20 cellular contexts compared by ENCODE assay signal in the genomic region with DNA sequence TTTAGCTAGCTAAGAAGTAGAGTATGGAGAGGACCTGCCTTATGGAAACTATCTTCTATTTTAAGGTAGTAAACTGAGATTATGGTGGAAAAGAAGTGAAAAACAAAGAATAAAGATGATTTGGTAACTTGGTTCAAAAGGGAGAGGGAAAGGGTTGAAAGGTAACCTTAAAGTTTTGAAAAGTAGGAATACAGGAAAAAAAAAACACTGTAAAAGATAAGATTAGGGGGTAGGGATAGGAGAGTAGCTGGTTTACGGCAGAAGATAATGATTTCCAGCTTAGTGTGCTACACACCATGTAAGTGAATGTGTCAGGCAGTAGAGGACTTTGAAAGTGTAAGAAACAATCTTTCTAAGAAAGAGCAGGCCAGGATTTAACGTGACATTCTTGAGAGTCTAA. TPM values are rescaled to one million over a fixed set of nuclear protein-coding genes. Genes with fewer than 3 reads are reported as not detected.
DNase-seq lines count a peak whose midpoint lies in the region; ATAC-seq and TF ChIP-seq lines count a peak whose summit lies in the region.
"Had no signal": no experiment of that assay in that cellular context is flagged by ENCODE, and none has a peak within 500 bp of the region (broad histone marks: within the 10 kb centered on the region; RNA-seq: fewer than 3 reads in every experiment).

No MANE protein-coding gene starts in this region.

- DNase-seq in CD8-positive, alpha-beta memory T cell, result no peak
- DNase-seq in HuH-7 (ENCODE audit: low spot score) (peak; percentile 18), erythroblast (lab: John Stamatoyannopoulos, UW) (peak; percentile 14 to 24), left ventricle myocardium inferior (no peak)
- DNase-seq: ACHN, Caco-2, DMS153, GDM1, NCI-H1105, NCI-H1694, NCI-H2081 treated with DMSO at 0.1 percent for 48 hours, NCI-H226, NCI-H524, PC-9 had no signal

- peak overlapping the region in 2 of 8 donors; percentile 34 to 75 for H3K27ac Mint-ChIP-seq in CD8-positive, alpha-beta memory T cell

- intact Hi-C loops in left ventricle myocardium inferior (cut with micrococcal nuclease), result loop anchor here (5.0 kb wide), 1 partner anchor 314 kb away; no protein-coding TSS in a partner anchor

- H3K36me3 ChIP-seq in CD8-positive, alpha-beta memory T cell (ENCODE audit: insufficient read depth, low read length), result no peaks in the 10 kb centered on the region
- H3K36me3 ChIP-seq in parathyroid adenoma (ENCODE audit: control insufficient read depth, insufficient read depth, low read length) (no peaks in the 10 kb centered on the region), left ventricle myocardium inferior (peaks cover 15% of the 10 kb centered on the region)

- H3K4me2 ChIP-seq in parathyroid adenoma (ENCODE audit: low read length), result no peak overlapping the region
- H3K4me2 ChIP-seq: PC-9 had no signal

- ATAC-seq in HG02885 (IDR thresholded peaks at IDR 0.05; ENCODE audit: poor library complexity, unreplicated experiment) (no peak), GM19023 (IDR thresholded peaks at IDR 0.05; ENCODE audit: unreplicated experiment) (no peak)

- H3K4me1 ChIP-seq in CD8-positive, alpha-beta memory T cell (ENCODE audit: insufficient read depth, low read length), result no peaks in the 10 kb centered on the region
- H3K4me1 ChIP-seq in parathyroid adenoma (peaks cover 4% of the 10 kb centered on the region), left ventricle myocardium inferior (peaks cover 26% of the 10 kb centered on the region)
- H3K4me1 ChIP-seq: HAP-1 had no signal

- H3K9ac ChIP-seq in parathyroid adenoma, result no peak overlapping the region

- no peaks in the 10 kb centered on the region for H3K36me3 Mint-ChIP-seq in CD8-positive, alpha-beta memory T cell
- H3K36me3 Mint-ChIP-seq: CD14-positive monocyte had no signal

- H3K27me3 ChIP-seq in CD8-positive, alpha-beta memory T cell (ENCODE audit: insufficient read depth, low read length, poor library complexity, severe bottlenecking), result no peaks in the 10 kb centered on the region
- H3K27me3 ChIP-seq in parathyroid adenoma (ENCODE audit: control insufficient read depth, insufficient read depth, low read length), result no peaks in the 10 kb centered on the region
- H3K27me3 ChIP-seq in left ventricle myocardium inferior (ENCODE audit: low read depth), result no peaks in the 10 kb centered on the region

- no peak overlapping the region for H2AFZ ChIP-seq in parathyroid adenoma
- H2AFZ ChIP-seq: PC-9 had no signal

- H3K9me3 Mint-ChIP-seq in CD8-positive, alpha-beta memory T cell, result no peaks in the 10 kb centered on the region

- no peak overlapping the region for H3K4me3 ChIP-seq in CD8-positive, alpha-beta memory T cell (ENCODE audit: low read length)
- H3K4me3 ChIP-seq in parathyroid adenoma (ENCODE audit: low read depth, low read length) (no peak overlapping the region), left ventricle myocardium inferior (no peak overlapping the region)
- H3K4me3 ChIP-seq: HAP-1, PC-9 had no signal

- no peaks in the 10 kb centered on the region for H3K4me1 Mint-ChIP-seq in CD8-positive, alpha-beta memory T cell

- no peak for TF ChIP-seq POLR2A in erythroblast (IDR thresholded peaks at IDR 0.05; ENCODE audit: low read length)

- POLR2A ChIA-PET in CD8-positive, alpha-beta memory T cell (lab: Charles Lee), result no interaction called here

- peaks cover 0 to 2% of the 10 kb centered on the region in 2 donors for H3K27me3 Mint-ChIP-seq in CD8-positive, alpha-beta memory T cell

- H3K9me3 ChIP-seq in CD8-positive, alpha-beta memory T cell (ENCODE audit: low read length), result no peaks in the 10 kb centered on the region
- H3K9me3 ChIP-seq in parathyroid adenoma (ENCODE audit: control insufficient read depth, low read length), result no peaks in the 10 kb centered on the region
- no peaks in the 10 kb centered on the region for H3K9me3 ChIP-seq in left ventricle myocardium inferior (replicated peaks)
- H3K9me3 ChIP-seq: Caco-2, HAP-1 had no signal

- TF ChIP-seq CTCF in parathyroid adenoma (IDR thresholded peaks at IDR 0.05) (no peak), left ventricle myocardium inferior (IDR thresholded peaks at IDR 0.05; ENCODE audit: borderline replicate concordance) (no peak)

- peak overlapping the region; percentile 5 for H3K27ac ChIP-seq in CD8-positive, alpha-beta memory T cell (ENCODE audit: low read depth, low read length)
- H3K27ac ChIP-seq in parathyroid adenoma, result peak overlapping the region; percentile 65
- H3K27ac ChIP-seq in left ventricle myocardium inferior (replicated peaks), result no peak overlapping the region
- H3K27ac ChIP-seq: PC-9, RWPE1 had no signal

- no peak overlapping the region for H3K4me3 Mint-ChIP-seq in CD8-positive, alpha-beta memory T cell
- H3K4me3 Mint-ChIP-seq: CD14-positive monocyte had no signal

- CTCF ChIA-PET in CD8-positive, alpha-beta memory T cell (lab: Charles Lee), result interaction anchor here (1.4 to 7.7 kb wide), 4 partner anchors 204 to 494 kb away, joined by 6 to 114 read pairs (median 26); no protein-coding TSS in a partner anchor

- no peaks in the 10 kb centered on the region for H3K79me2 ChIP-seq in parathyroid adenoma

RNA-seq across cellular contexts. Expression of a gene that starts 35.3 kb away (rescaled TPM):
- 1 to 10 TPM; 1.4 TPM for total RNA-seq in CD8-positive, alpha-beta memory T cell
- polyA plus RNA-seq in CD8-positive, alpha-beta memory T cell, result 1.6 TPM
- 16.9 TPM for total RNA-seq in left ventricle myocardium inferior

Comparison
In these comparisons a context has a peak if more than half of its experiments do, and no peak if none do; other contexts are left out.
1. DNase-seq: peak in HuH-7 (single experiment) and erythroblast (2 of 2); none in CD8-positive, alpha-beta memory T cell (0 of 5) and left ventricle myocardium inferior (single experiment).